In the genomic region with DNA sequence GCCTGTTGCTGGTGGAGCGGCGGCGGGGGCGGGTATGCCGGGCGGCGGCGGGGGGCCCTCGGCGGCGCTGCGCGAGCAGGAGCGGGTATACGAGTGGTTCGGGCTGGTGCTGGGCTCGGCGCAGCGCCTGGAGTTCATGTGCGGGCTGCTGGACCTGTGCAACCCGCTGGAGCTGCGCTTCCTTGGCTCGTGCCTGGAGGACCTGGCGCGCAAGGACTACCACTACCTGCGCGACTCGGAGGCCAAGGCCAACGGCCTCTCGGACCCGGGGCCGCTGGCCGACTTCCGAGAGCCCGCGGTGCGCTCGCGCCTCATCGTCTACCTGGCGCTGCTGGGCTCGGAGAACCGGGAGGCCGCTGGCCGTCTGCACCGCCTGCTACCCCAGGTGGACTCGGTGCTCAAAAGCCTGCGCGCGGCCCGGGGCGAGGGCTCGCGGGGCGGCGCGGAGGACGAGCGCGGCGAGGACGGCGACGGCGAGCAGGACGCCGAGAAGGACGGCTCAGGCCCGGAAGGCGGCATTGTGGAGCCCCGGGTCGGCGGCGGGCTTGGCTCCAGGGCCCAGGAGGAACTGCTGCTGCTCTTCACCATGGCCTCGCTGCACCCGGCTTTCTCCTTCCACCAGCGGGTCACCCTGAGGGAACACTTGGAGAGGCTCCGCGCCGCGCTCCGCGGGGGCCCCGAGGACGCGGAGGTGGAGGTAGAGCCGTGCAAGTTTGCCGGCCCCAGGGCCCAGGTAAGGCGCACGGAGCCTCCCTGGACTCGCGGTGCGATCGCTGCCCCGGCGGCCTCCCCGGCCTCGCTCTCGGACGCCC, we compare ENCODE assay signal across 8 cellular contexts. TPM values are rescaled to one million over a fixed set of nuclear protein-coding genes. Genes with fewer than 3 reads are reported as not detected.
DNase-seq lines count a peak whose midpoint lies in the region; ATAC-seq and TF ChIP-seq lines count a peak whose summit lies in the region.

No MANE protein-coding gene starts in this region.

- in situ Hi-C loops in GM23248 (cut with MboI), result no loop called here

- peaks cover 37% of the 10 kb centered on the region for H3K27me3 Mint-ChIP-seq in endodermal cell (ENCODE audit: insufficient read depth)

- intact Hi-C loops in mucosa of descending colon (cut with DNase I, micrococcal nuclease), result no loop called here

- H3K27me3 ChIP-seq in AG04450 (ENCODE audit: control insufficient read depth, insufficient read depth, low read length), result peaks cover under 1% of the 10 kb centered on the region
- H3K27me3 ChIP-seq in GM23248 (replicated peaks; ENCODE audit: insufficient read depth), result no peaks in the 10 kb centered on the region
- peaks cover 34% of the 10 kb centered on the region for H3K27me3 ChIP-seq in endodermal cell (ENCODE audit: control insufficient read depth, insufficient read depth, low read length, poor library complexity, severe bottlenecking)

- H4K20me1 ChIP-seq in GM23248 (ENCODE audit: insufficient read depth), result no peaks in the 10 kb centered on the region

- H3K4me1 Mint-ChIP-seq in endodermal cell, result peaks cover 20% of the 10 kb centered on the region

- peaks cover 23% of the 10 kb centered on the region for H3F3A ChIP-seq in GM23248 (ENCODE audit: insufficient read depth)

- CTCF ChIA-PET in AG04450 (lab: Charles Lee), result interaction anchor here (0.9 to 2.5 kb wide), 2 partner anchors 59 to 98 kb away, joined by 3 to 14 read pairs; no protein-coding TSS in a partner anchor

- H3K79me2 ChIP-seq in GM23248 (ENCODE audit: insufficient read depth), result peaks cover 41% of the 10 kb centered on the region

- no peaks in the 10 kb centered on the region for H3K36me3 Mint-ChIP-seq in endodermal cell (ENCODE audit: low read depth)

- peak; percentile 6 for ATAC-seq in mucosa of descending colon

- TF ChIP-seq CTCF in AG04450 (IDR thresholded peaks at IDR 0.05; ENCODE audit: low read depth, low read length) (no peak), endodermal cell (conservative IDR thresholded peaks at IDR 0.05) (no peak), mucosa of descending colon (IDR thresholded peaks at IDR 0.05) (no peak)

- peaks cover 18% of the 10 kb centered on the region for H3K4me1 ChIP-seq in GM23248 (ENCODE audit: insufficient read depth)
- peaks cover 3% of the 10 kb centered on the region for H3K4me1 ChIP-seq in endodermal cell (ENCODE audit: control insufficient read depth, insufficient read depth, low read length)
- peaks cover 21% of the 10 kb centered on the region for H3K4me1 ChIP-seq in mucosa of descending colon (ENCODE audit: low read depth)

- peak overlapping the region; percentile 95 for H3K4me2 ChIP-seq in GM23248 (ENCODE audit: unreplicated experiment)

- H3K9ac ChIP-seq in GM23248 (peak overlapping the region; percentile 71), endodermal cell (ENCODE audit: extremely low read depth, low read length, poor library complexity, severe bottlenecking) (peak overlapping the region; percentile 33)

- H3K4me3 Mint-ChIP-seq in endodermal cell, result peak overlapping the region; percentile 68

- H3K4me3 ChIP-seq in AG04450 (ENCODE audit: low read depth, low read length) (peak overlapping the region; percentile 75), GM23248 (peak overlapping the region; percentile 86), endodermal cell (ENCODE audit: low read length) (peak overlapping the region; percentile 82), mucosa of descending colon (peak overlapping the region; percentile 86)

- no peaks in the 10 kb centered on the region for H3K9me3 Mint-ChIP-seq in endodermal cell

- no peak overlapping the region for H3K27ac Mint-ChIP-seq in endodermal cell

- DNase-seq in AG04450 (ENCODE audit: low read depth, low spot score) (no peak), GM23248 (peak; percentile 81), NCI-H69 (lab: John Stamatoyannopoulos, UW) (peak; percentile 89), activated T-cell treated with anti-CD3 and anti-CD28 coated beads for 1 hour (ENCODE audit: low read depth) (peak; percentile 35), endodermal cell (peak; percentile 81), mucosa of descending colon (peak; percentile 57 to 81 (median 69)), LoVo (ENCODE audit: low spot score) (no peak)
- peak; percentile 3 for DNase-seq in stimulated activated CD8-positive, alpha-beta memory T cell treated with anti-CD3 and anti-CD28 coated beads, Interleukin-7, amount 100 ng/mL, for 24 hours (ENCODE audit: low read depth)

- POLR2A ChIA-PET in AG04450 (lab: Yijun Ruan, JAX), result no interaction called here

- H3K36me3 ChIP-seq in GM23248 (ENCODE audit: low read depth), result no peaks in the 10 kb centered on the region
- H3K36me3 ChIP-seq in endodermal cell (ENCODE audit: control insufficient read depth, insufficient read depth, low read length), result no peaks in the 10 kb centered on the region
- no peaks in the 10 kb centered on the region for H3K36me3 ChIP-seq in mucosa of descending colon (ENCODE audit: low read depth)

- H3K9me3 ChIP-seq in AG04450 (ENCODE audit: control insufficient read depth, insufficient read depth, low read length) (no peaks in the 10 kb centered on the region), GM23248 (ENCODE audit: low read depth) (no peaks in the 10 kb centered on the region), endodermal cell (ENCODE audit: control insufficient read depth, low read length) (no peaks in the 10 kb centered on the region), mucosa of descending colon (no peaks in the 10 kb centered on the region)

- peak overlapping the region; percentile 77 for H2AFZ ChIP-seq in GM23248

- no peaks in the 10 kb centered on the region for H3K9me2 ChIP-seq in GM23248 (ENCODE audit: insufficient read depth)

- H3K27ac ChIP-seq in AG04450 (ENCODE audit: low read depth, low read length) (peak overlapping the region; percentile 47), GM23248 (peak overlapping the region; percentile 32), endodermal cell (ENCODE audit: low read depth, low read length) (no peak overlapping the region)

- WGBS in GM23248 (ENCODE audit: low coverage in 1 of 2, low lambda C conversion rate in 2 of 2, missing lambda C conversion rate in 2 of 2), 2 experiments, result 1% methylated on average over 50 to 71 of the region's 100 CpGs
- 0% methylated on average over 6 to 100 of the region's 100 CpGs for WGBS in endodermal cell (ENCODE audit: insufficient coverage in 1 of 2, insufficient read length in 1 of 2), 2 experiments

RNA-seq across cellular contexts. Expression of gene ZCCHC2, which starts 1.0 kb away (rescaled TPM):
- 4.9 and 5.8 TPM in 2 replicates for polyA plus RNA-seq in AG04450 (2011; rRNA removed)
- 11.7 and 14.3 TPM in 2 replicates for polyA minus RNA-seq in AG04450 (2011; rRNA and poly(A)+ RNA removed)
- 1.7 and 3.0 TPM in 2 replicates for total RNA-seq in GM23248 (2014; rRNA removed; shearing (Covaris generic))
- polyA plus RNA-seq in GM23248 (2016; fragmentation: Nextera tagmentation; extraction: Ambion mirVana), result 0.81 and 1.1 TPM in 2 replicates
- total RNA-seq in endodermal cell, result 10 to 100 TPM; 14.4 to 16.9 TPM
- polyA plus RNA-seq in endodermal cell (2013, experiment 1 of 2), result 7.8 TPM
- 7.8 TPM for polyA plus RNA-seq in endodermal cell (2013, experiment 2 of 2)
- 10 to 100 TPM; 22.2 to 27.5 (median 26.0) TPM for total RNA-seq in mucosa of descending colon

Comparison
In these comparisons a context has a peak if more than half of its experiments do, and no peak if none do; other contexts are left out.
1. DNase-seq: peak in GM23248 (single experiment), NCI-H69 (single experiment), activated T-cell treated with anti-CD3 and anti-CD28 coated beads for 1 hour (single experiment), endodermal cell (single experiment), mucosa of descending colon (3 of 3) and stimulated activated CD8-positive, alpha-beta memory T cell treated with anti-CD3 and anti-CD28 coated beads, Interleukin-7, amount 100 ng/mL, for 24 hours (single experiment); none in AG04450 (single experiment) and LoVo (single experiment).
2. Peak in every context shown above with its lines, with median percentiles within 50 percentile points of each other: H3K4me3 ChIP-seq.